10 cellular contexts compared by ENCODE assay signal in genomic region chr2:88832256-88832991, GRCh38.
DNase-seq lines count a peak whose midpoint lies in the region; ATAC-seq and TF ChIP-seq lines count a peak whose summit lies in the region.
"Had no signal": no experiment of that assay in that cellular context is flagged by ENCODE, and none has a peak within 500 bp of the region (broad histone marks: within the 10 kb centered on the region; RNA-seq: fewer than 3 reads in every experiment).

No MANE protein-coding gene starts in this region.

- H3K4me1 ChIP-seq in lower lobe of right lung: no peaks in the 10 kb centered on the region
- no peaks in the 10 kb centered on the region for H3K4me1 ChIP-seq in endodermal cell (ENCODE audit: control insufficient read depth, insufficient read depth, low read length)

- TF ChIP-seq POLR2A in GM18505 (IDR thresholded peaks at IDR 0.05; ENCODE audit: borderline replicate concordance, extremely low read depth, insufficient read depth, insufficient read length): peak; percentile 78

- H3K27me3 Mint-ChIP-seq in endodermal cell (ENCODE audit: insufficient read depth): no peaks in the 10 kb centered on the region
- peaks cover 6% of the 10 kb centered on the region for H3K27me3 Mint-ChIP-seq in activated T-cell treated with anti-CD3 and anti-CD28 coated beads, Interleukin-2, amount 50 U/mL, for 4 hours (ENCODE audit: low read depth)

- H3K27ac ChIP-seq in lower lobe of right lung: no peak overlapping the region
- H3K27ac ChIP-seq in endodermal cell (ENCODE audit: low read depth, low read length): no peak overlapping the region
- H3K27ac ChIP-seq: thyroid gland had no signal

- intact Hi-C loops in lower lobe of right lung (cut with DNase I): loop anchor here (5.0 kb wide), 1 partner anchor 45 kb away; no protein-coding TSS in a partner anchor

- ATAC-seq in GM18505 (IDR thresholded peaks at IDR 0.05; ENCODE audit: unreplicated experiment) (no peak), GM21528 (IDR thresholded peaks at IDR 0.05; ENCODE audit: low FRiP score, unreplicated experiment) (peak; percentile 32), HG03378 (IDR thresholded peaks at IDR 0.05; ENCODE audit: unreplicated experiment) (peak; percentile 42), lower lobe of right lung (peak; percentile 26 to 32)
- no peak for ATAC-seq in activated T-cell treated with anti-CD3 and anti-CD28 coated beads, Interleukin-2, amount 50 U/mL, for 4 hours

- H3K9me3 Mint-ChIP-seq in endodermal cell: peaks cover 35% of the 10 kb centered on the region
- no peaks in the 10 kb centered on the region for H3K9me3 Mint-ChIP-seq in activated T-cell treated with anti-CD3 and anti-CD28 coated beads, Interleukin-2, amount 50 U/mL, for 4 hours

- 86 to 91% methylated on average over 5 to 9 of the region's 9 CpGs for WGBS in endodermal cell (ENCODE audit: insufficient coverage in 1 of 2, insufficient read length in 1 of 2), 2 experiments

- DNase-seq in lower lobe of right lung (no peak), endodermal cell (no peak), hepatic stellate cell (ENCODE audit: low spot score) (no peak), GM13976 (ENCODE audit: low spot score) (no peak)
- DNase-seq in activated T-cell treated with anti-CD3 and anti-CD28 coated beads, Interleukin-2, amount 50 U/mL, for 4 hours: no peak
- DNase-seq: COR-L47 had no signal

- H3K36me3 ChIP-seq in lower lobe of right lung (no peaks in the 10 kb centered on the region), endodermal cell (ENCODE audit: control insufficient read depth, insufficient read depth, low read length) (no peaks in the 10 kb centered on the region)
- H3K36me3 ChIP-seq: thyroid gland had no signal

- no peaks in the 10 kb centered on the region for H3K27me3 ChIP-seq in lower lobe of right lung (ENCODE audit: low read depth)
- H3K27me3 ChIP-seq in endodermal cell (ENCODE audit: control insufficient read depth, insufficient read depth, low read length, poor library complexity, severe bottlenecking): no peaks in the 10 kb centered on the region
- H3K27me3 ChIP-seq: thyroid gland had no signal

- no peak overlapping the region for H3K9ac ChIP-seq in endodermal cell (ENCODE audit: extremely low read depth, low read length, poor library complexity, severe bottlenecking)

- H3K4me3 Mint-ChIP-seq in endodermal cell: no peak overlapping the region
- H3K4me3 Mint-ChIP-seq in activated T-cell treated with anti-CD3 and anti-CD28 coated beads, Interleukin-2, amount 50 U/mL, for 4 hours: no peak overlapping the region

- no peaks in the 10 kb centered on the region for H3K4me1 Mint-ChIP-seq in endodermal cell
- no peaks in the 10 kb centered on the region for H3K4me1 Mint-ChIP-seq in activated T-cell treated with anti-CD3 and anti-CD28 coated beads, Interleukin-2, amount 50 U/mL, for 4 hours (ENCODE audit: low read depth)

- H3K27ac Mint-ChIP-seq in endodermal cell: no peak overlapping the region

- H3K9me3 ChIP-seq in lower lobe of right lung: no peaks in the 10 kb centered on the region
- H3K9me3 ChIP-seq in endodermal cell (ENCODE audit: control insufficient read depth, low read length): no peaks in the 10 kb centered on the region
- H3K9me3 ChIP-seq: thyroid gland had no signal

- H3K4me3 ChIP-seq in lower lobe of right lung: no peak overlapping the region
- no peak overlapping the region for H3K4me3 ChIP-seq in endodermal cell (ENCODE audit: low read length)
- H3K4me3 ChIP-seq: thyroid gland had no signal

- TF ChIP-seq CTCF in lower lobe of right lung (IDR thresholded peaks at IDR 0.05): no peak
- no peak for TF ChIP-seq CTCF in endodermal cell (conservative IDR thresholded peaks at IDR 0.05)
- TF ChIP-seq CTCF in GM13976 (IDR thresholded peaks at IDR 0.05; ENCODE audit: borderline replicate concordance, control extremely low read depth, extremely low read depth, insufficient read depth, missing control alignments): no peak

- H3K36me3 Mint-ChIP-seq in endodermal cell (ENCODE audit: low read depth): no peaks in the 10 kb centered on the region
- no peaks in the 10 kb centered on the region for H3K36me3 Mint-ChIP-seq in activated T-cell treated with anti-CD3 and anti-CD28 coated beads, Interleukin-2, amount 50 U/mL, for 4 hours (ENCODE audit: insufficient read depth)

- in situ Hi-C loops in GM13976 (cut with MboI; ENCODE audit: low sequenced_read_pairs, unreplicated experiment): no loop called here

Comparison
In these comparisons a context has a peak if more than half of its experiments do, and no peak if none do; other contexts are left out.
1. ATAC-seq: peak in GM21528 (single experiment), HG03378 (single experiment) and lower lobe of right lung (2 of 2); none in GM18505 (single experiment) and activated T-cell treated with anti-CD3 and anti-CD28 coated beads, Interleukin-2, amount 50 U/mL, for 4 hours (0 of 2).